In genomic region chr5:39167141-39167972, GRCh38 we compare ENCODE assay signal across 1 cellular context.
TF ChIP-seq lines count a peak whose summit lies in the region.

No MANE protein-coding gene starts in this region.

TF ChIP-seq in K562, 482 proteins besides CTCF, POLR2A, EP300 and RAD21 (continued from another document and continues in another):
- TF ChIP-seq TRIM25 (IDR thresholded peaks at IDR 0.05; ENCODE audit: borderline replicate concordance) = no peak
- TF ChIP-seq NCOA4 (IDR thresholded peaks at IDR 0.05; ENCODE audit: partially characterized antibody) = no peak
- no peak for TF ChIP-seq RFX1 (IDR thresholded peaks at IDR 0.05)
- TF ChIP-seq GMEB1 (CRISPR knock-in tag; IDR thresholded peaks at IDR 0.05) = no peak
- TF ChIP-seq SNIP1 (IDR thresholded peaks at IDR 0.05; ENCODE audit: low read depth) = no peak
- peak; percentile 25 to 40; a peak in 1 of 4 replicates for TF ChIP-seq HDAC1 (IDR thresholded peaks at IDR 0.05)
- no peak for TF ChIP-seq MYC (IDR thresholded peaks at IDR 0.05; ENCODE audit: low read depth, low read length)
- no peak for TF ChIP-seq MYC (CRISPR knock-in tag; IDR thresholded peaks at IDR 0.05; ENCODE audit: borderline replicate concordance, low read depth)
- TF ChIP-seq ZFP30 (CRISPR knock-in tag; IDR thresholded peaks at IDR 0.05; ENCODE audit: borderline replicate concordance) = no peak
- no peak for TF ChIP-seq TARDBP (IDR thresholded peaks at IDR 0.05)
- no peak for TF ChIP-seq E2F3 (CRISPR knock-in tag; IDR thresholded peaks at IDR 0.05)
- no peak for TF ChIP-seq ZNF609 (CRISPR knock-in tag; IDR thresholded peaks at IDR 0.05; ENCODE audit: borderline replicate concordance)
- TF ChIP-seq SREBF2 (CRISPR knock-in tag; IDR thresholded peaks at IDR 0.05) = no peak
- peak; percentile 62 to 88 for TF ChIP-seq FOXK2 (conservative IDR thresholded peaks at IDR 0.05 in 1 of 2, IDR thresholded peaks at IDR 0.05 in 1 of 2; ENCODE audit: low read depth in 2 of 2)
- peak; percentile 75 for TF ChIP-seq NCOR1 (IDR thresholded peaks at IDR 0.05)
- peak; percentile 59; the same call in 1 of the 2 replicates for TF ChIP-seq MTA1 (IDR thresholded peaks at IDR 0.05; ENCODE audit: borderline replicate concordance)
- no peak for TF ChIP-seq HSF4 (CRISPR knock-in tag; IDR thresholded peaks at IDR 0.05; ENCODE audit: borderline replicate concordance)
- no peak for TF ChIP-seq PKNOX1 (IDR thresholded peaks at IDR 0.05)
- no peak for TF ChIP-seq ZNF217 (CRISPR knock-in tag; IDR thresholded peaks at IDR 0.05)
- TF ChIP-seq ATF2 (CRISPR knock-in tag; IDR thresholded peaks at IDR 0.05) = no peak
- no peak for TF ChIP-seq CREB5 (CRISPR knock-in tag; IDR thresholded peaks at IDR 0.05)
- TF ChIP-seq NR0B1 (IDR thresholded peaks at IDR 0.05; ENCODE audit: partially characterized antibody) = no peak
- no peak for TF ChIP-seq NR2F6 (CRISPR knock-in tag; IDR thresholded peaks at IDR 0.05)
- TF ChIP-seq ZBTB12 (CRISPR knock-in tag; IDR thresholded peaks at IDR 0.05) = no peak
- TF ChIP-seq IRF2 (CRISPR knock-in tag; IDR thresholded peaks at IDR 0.05) = no peak
- no peak for TF ChIP-seq ZNF449 (CRISPR knock-in tag; IDR thresholded peaks at IDR 0.05)
- no peak for TF ChIP-seq HEY1 (CRISPR knock-in tag; IDR thresholded peaks at IDR 0.05; ENCODE audit: borderline replicate concordance)
- no peak for TF ChIP-seq XRCC5 (IDR thresholded peaks at IDR 0.05; ENCODE audit: low read depth, low read length)
- TF ChIP-seq STAT6 (CRISPR knock-in tag; IDR thresholded peaks at IDR 0.05) = no peak
- TF ChIP-seq L3MBTL2 (IDR thresholded peaks at IDR 0.05) = 0 out of 2 replicates have a peak, but pooled peaks have one; percentile 14
- no peak for TF ChIP-seq TFAM (CRISPR knock-in tag; conservative IDR thresholded peaks at IDR 0.05)
- TF ChIP-seq HCFC1 (IDR thresholded peaks at IDR 0.05; ENCODE audit: low read depth, low read length) = no peak; the same call in 1 of the 2 replicates
- no peak for TF ChIP-seq HLTF (IDR thresholded peaks at IDR 0.05)
- no peak for TF ChIP-seq E2F1 (CRISPR knock-in tag; IDR thresholded peaks at IDR 0.05)
- TF ChIP-seq BRF2 (IDR thresholded peaks at IDR 0.05; ENCODE audit: borderline replicate concordance, insufficient read depth, insufficient read length) = no peak
- peak; percentile 59; the same call in 1 of the 2 replicates for TF ChIP-seq TEAD4 (IDR thresholded peaks at IDR 0.05; ENCODE audit: low read length)
- TF ChIP-seq TEAD4 (CRISPR knock-in tag; IDR thresholded peaks at IDR 0.05; ENCODE audit: borderline replicate concordance) = no peak
- no peak for TF ChIP-seq ZNF146 (CRISPR knock-in tag; IDR thresholded peaks at IDR 0.05; ENCODE audit: unreplicated experiment)
